Comparison of ENCODE assay signal across 1 cellular context in the genomic region with DNA sequence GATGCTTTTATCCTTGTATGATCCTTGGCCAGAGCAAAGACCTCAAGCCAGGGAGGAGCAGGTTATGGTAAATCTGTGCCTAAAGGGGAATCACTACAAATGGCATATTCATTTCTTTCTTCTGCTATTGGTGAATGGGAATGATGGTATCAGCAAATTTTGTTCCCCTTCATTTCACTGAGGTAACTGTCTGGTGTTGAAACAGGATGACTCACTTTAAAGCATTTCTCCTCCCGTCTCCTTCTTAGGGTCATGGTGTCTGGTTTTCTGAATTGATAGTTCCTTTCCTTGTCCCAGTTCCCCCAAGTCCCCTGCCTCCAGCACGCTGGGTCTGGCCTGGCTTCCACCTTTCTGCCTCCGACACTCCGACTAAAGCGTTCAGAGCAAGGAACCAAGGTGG.
TF ChIP-seq lines count a peak whose summit lies in the region.

No MANE protein-coding gene starts in this region.

TF ChIP-seq in WTC11, 78 proteins besides CTCF, POLR2A, EP300 and RAD21 (continued from another document):
- TF ChIP-seq, protein P1, sequence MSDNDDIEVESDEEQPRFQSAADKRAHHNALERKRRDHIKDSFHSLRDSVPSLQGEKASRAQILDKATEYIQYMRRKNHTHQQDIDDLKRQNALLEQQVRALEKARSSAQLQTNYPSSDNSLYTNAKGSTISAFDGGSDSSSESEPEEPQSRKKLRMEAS (CRISPR knock-in tag; IDR thresholded peaks at IDR 0.05) = no peak
- no peak for TF ChIP-seq ETV6 (CRISPR knock-in tag; IDR thresholded peaks at IDR 0.05)
- TF ChIP-seq, protein P2, sequence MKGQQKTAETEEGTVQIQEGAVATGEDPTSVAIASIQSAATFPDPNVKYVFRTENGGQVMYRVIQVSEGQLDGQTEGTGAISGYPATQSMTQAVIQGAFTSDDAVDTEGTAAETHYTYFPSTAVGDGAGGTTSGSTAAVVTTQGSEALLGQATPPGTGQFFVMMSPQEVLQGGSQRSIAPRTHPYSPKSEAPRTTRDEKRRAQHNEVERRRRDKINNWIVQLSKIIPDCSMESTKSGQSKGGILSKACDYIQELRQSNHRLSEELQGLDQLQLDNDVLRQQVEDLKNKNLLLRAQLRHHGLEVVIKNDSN (CRISPR knock-in tag; IDR thresholded peaks at IDR 0.05) = no peak
